ENCODE assay signal across 1 cellular context in genomic region chr5:144142826-144143167, GRCh38.
TF ChIP-seq lines count a peak whose summit lies in the region.

No MANE protein-coding gene starts in this region.

TF ChIP-seq in SK-N-SH, 30 proteins besides CTCF, POLR2A, EP300 and RAD21 (continued from another document):
- TF ChIP-seq SMC3 (IDR thresholded peaks at IDR 0.05; ENCODE audit: low read depth, low read length) = no peak
- no peak for TF ChIP-seq MEF2A (IDR thresholded peaks at IDR 0.05; ENCODE audit: borderline replicate concordance, low read depth)
- TF ChIP-seq NRF1 (IDR thresholded peaks at IDR 0.05; ENCODE audit: low read depth, low read length) = no peak
- TF ChIP-seq YY1 (IDR thresholded peaks at IDR 0.05; ENCODE audit: low read depth) = no peak
- no peak for TF ChIP-seq MXI1 (IDR thresholded peaks at IDR 0.05; ENCODE audit: low read depth, low read length)
- no peak for TF ChIP-seq NFIC (IDR thresholded peaks at IDR 0.05; ENCODE audit: borderline replicate concordance)
- no peak for TF ChIP-seq TCF12 (IDR thresholded peaks at IDR 0.05)
- TF ChIP-seq EZH2phosphoT487 (IDR thresholded peaks at IDR 0.05; ENCODE audit: borderline replicate concordance, low read depth) = no peak
